24 cellular contexts compared by ENCODE assay signal in genomic region chr7:90231304-90231703, GRCh38. TPM values are rescaled to one million over a fixed set of nuclear protein-coding genes. Genes with fewer than 3 reads are reported as not detected.
"Had no signal": no experiment of that assay in that cellular context is flagged by ENCODE, and none has a peak within 500 bp of the region (broad histone marks: within the 10 kb centered on the region; RNA-seq: fewer than 3 reads in every experiment).

No MANE protein-coding gene starts in this region.

- H3K4me3 ChIP-seq: gastroesophageal sphincter, skin epidermis, uterus had no signal

- H3K4me1 ChIP-seq: gastroesophageal sphincter, uterus had no signal

- H3K9me3 ChIP-seq: gastroesophageal sphincter, uterus had no signal

- H3K27me3 ChIP-seq: gastroesophageal sphincter, uterus had no signal

- H3K27ac ChIP-seq: gastroesophageal sphincter, skin epidermis, uterus had no signal

- ATAC-seq: activated CD8-positive, alpha-beta T cell treated with anti-CD3 and anti-CD28 coated beads for 36 hours; activated naive CD4-positive, alpha-beta T cell treated with anti-CD3 and anti-CD28 coated beads, Interleukin-2, amount 50 U/mL, for 72 hours; activated T-cell treated with anti-CD3 and anti-CD28 coated beads, Interleukin-2, amount 50 U/mL, for 4 hours; activated T-helper 17 cell treated with anti-CD3 and anti-CD28 coated beads, Interleukin-2, amount 50 U/mL, for 72 hours; gastroesophageal sphincter; naive thymus-derived CD8-positive, alpha-beta T cell; sciatic nerve; stimulated activated memory B cell treated with anti-CD40 and anti-IgM and Interleukin-4, amounts not matched to agents 10 μg/mL and 1 μg/mL and 100 μg/mL, for 72 hours; stimulated activated naive CD8-positive, alpha-beta T cell treated with anti-CD3 and anti-CD28 coated beads, Interleukin-15, amount 100 ng/mL, for 72 hours; T-helper 17 cell had no signal

- DNase-seq: activated B cell treated with CpG ODN at 0.5 μM for 24 hours; activated CD4-positive, alpha-beta T cell treated with anti-CD3 and anti-CD28 coated beads, Interleukin-2, amount 50 U/mL, for 1 hour; activated CD8-positive, alpha-beta T cell treated with anti-CD3 and anti-CD28 coated beads for 36 hours; activated gamma-delta T cell treated with Interleukin-2 at 50 U/mL for 16 hours; activated T-cell treated with anti-CD3 and anti-CD28 coated beads, Interleukin-2, amount 50 U/mL, for 4 hours; effector memory CD4-positive, alpha-beta T cell; erythroblast; hippocampal formation; naive thymus-derived CD8-positive, alpha-beta T cell; occipital lobe; posterior cingulate gyrus; stimulated activated CD4-positive, alpha-beta T cell treated with anti-CD3 and anti-CD28 coated beads, Interleukin-4, amount 100 ng/mL, for 4 hours; stimulated activated CD8-positive, alpha-beta memory T cell treated with anti-CD3 and anti-CD28 coated beads, Interleukin-4, amount 100 ng/mL, for 48 hours; stimulated activated naive CD8-positive, alpha-beta T cell treated with anti-CD3 and anti-CD28 coated beads, Interleukin-15, amount 100 ng/mL, for 72 hours; substantia nigra; T-helper 17 cell; T1000; uterus had no signal

RNA-seq across cellular contexts. Expression of gene STEAP2, which starts 19.8 kb away (rescaled TPM):
- total RNA-seq: activated B cell treated with CpG ODN at 0.5 μM for 24 hours; activated CD8-positive, alpha-beta T cell treated with anti-CD3 and anti-CD28 coated beads for 36 hours; activated naive CD4-positive, alpha-beta T cell treated with anti-CD3 and anti-CD28 coated beads, Interleukin-2, amount 50 U/mL, for 72 hours; naive thymus-derived CD8-positive, alpha-beta T cell; T-helper 17 cell had no signal
